In genomic region chr16:86941731-86942468, GRCh38 we compare ENCODE assay signal across 20 cellular contexts.
"Had no signal": no experiment of that assay in that cellular context is flagged by ENCODE, and none has a peak within 500 bp of the region (broad histone marks: within the 10 kb centered on the region; RNA-seq: fewer than 3 reads in every experiment).

No MANE protein-coding gene starts in this region.

- H3K4me3 ChIP-seq: hepatocyte, left ventricle myocardium inferior, tibial nerve, uterus had no signal

- H3K27ac ChIP-seq: hepatocyte, left ventricle myocardium inferior, tibial nerve, uterus, VCaP had no signal

- H3K27me3 ChIP-seq: uterus had no signal

- H3K4me2 ChIP-seq: hepatocyte had no signal

- H3K4me1 ChIP-seq: tibial nerve, uterus had no signal

- H3K79me2 ChIP-seq: hepatocyte had no signal

- H3K9me3 ChIP-seq: uterus had no signal

- H3K36me3 ChIP-seq: left ventricle myocardium inferior, tibial nerve, uterus had no signal

- H2AFZ ChIP-seq: hepatocyte had no signal

- ATAC-seq: activated CD8-positive, alpha-beta memory T cell treated with anti-CD3 and anti-CD28 coated beads, Interleukin-2, amount 10 ng/mL, durations not matched to agents 7 days and 5 days; activated CD8-positive, alpha-beta T cell treated with anti-CD3 and anti-CD28 coated beads for 36 hours; effector memory CD8-positive, alpha-beta T cell; esophagus mucosa; stimulated activated naive CD8-positive, alpha-beta T cell treated with anti-CD3 and anti-CD28 coated beads, Interleukin-15, Interleukin-2, amounts not matched to agents 100 U/mL and 50 U/mL, for 24 hours had no signal

- DNase-seq: activated CD4-positive, alpha-beta T cell treated with anti-CD3 and anti-CD28 coated beads, Interleukin-2, amount 10 ng/mL, durations not matched to agents 7 days and 5 days; activated CD4-positive, CD25-positive, alpha-beta regulatory T cell treated with anti-CD3 and anti-CD28 coated beads, Interleukin-2, amount 50 U/mL, for 72 hours; activated CD8-positive, alpha-beta memory T cell treated with anti-CD3 and anti-CD28 coated beads, Interleukin-2, amount 10 ng/mL, durations not matched to agents 7 days and 5 days; activated CD8-positive, alpha-beta T cell treated with anti-CD3 and anti-CD28 coated beads for 36 hours; activated effector memory CD4-positive, alpha-beta T cell treated with anti-CD3 and anti-CD28 coated beads, Interleukin-2, amount 50 U/mL, for 16 hours; activated naive CD4-positive, alpha-beta T cell treated with anti-CD3 and anti-CD28 coated beads, Interleukin-2, amount 10 ng/mL, durations not matched to agents 7 days and 5 days; activated T-cell treated with anti-CD3 and anti-CD28 coated beads for 4 hours; central memory CD4-positive, alpha-beta T cell; effector memory CD8-positive, alpha-beta T cell; glutamatergic neuron; immature natural killer cell; left ventricle myocardium inferior; nucleus accumbens; stimulated activated CD4-positive, alpha-beta T cell treated with anti-CD3 and anti-CD28 coated beads, Interleukin-4, amount 100 ng/mL, for 24 hours; stimulated activated naive CD8-positive, alpha-beta T cell treated with anti-CD3 and anti-CD28 coated beads, Interleukin-15, Interleukin-2, amounts not matched to agents 100 U/mL and 50 U/mL, for 24 hours; uterus had no signal
